Comparison of ENCODE assay signal across 1 cellular context in the genomic region with DNA sequence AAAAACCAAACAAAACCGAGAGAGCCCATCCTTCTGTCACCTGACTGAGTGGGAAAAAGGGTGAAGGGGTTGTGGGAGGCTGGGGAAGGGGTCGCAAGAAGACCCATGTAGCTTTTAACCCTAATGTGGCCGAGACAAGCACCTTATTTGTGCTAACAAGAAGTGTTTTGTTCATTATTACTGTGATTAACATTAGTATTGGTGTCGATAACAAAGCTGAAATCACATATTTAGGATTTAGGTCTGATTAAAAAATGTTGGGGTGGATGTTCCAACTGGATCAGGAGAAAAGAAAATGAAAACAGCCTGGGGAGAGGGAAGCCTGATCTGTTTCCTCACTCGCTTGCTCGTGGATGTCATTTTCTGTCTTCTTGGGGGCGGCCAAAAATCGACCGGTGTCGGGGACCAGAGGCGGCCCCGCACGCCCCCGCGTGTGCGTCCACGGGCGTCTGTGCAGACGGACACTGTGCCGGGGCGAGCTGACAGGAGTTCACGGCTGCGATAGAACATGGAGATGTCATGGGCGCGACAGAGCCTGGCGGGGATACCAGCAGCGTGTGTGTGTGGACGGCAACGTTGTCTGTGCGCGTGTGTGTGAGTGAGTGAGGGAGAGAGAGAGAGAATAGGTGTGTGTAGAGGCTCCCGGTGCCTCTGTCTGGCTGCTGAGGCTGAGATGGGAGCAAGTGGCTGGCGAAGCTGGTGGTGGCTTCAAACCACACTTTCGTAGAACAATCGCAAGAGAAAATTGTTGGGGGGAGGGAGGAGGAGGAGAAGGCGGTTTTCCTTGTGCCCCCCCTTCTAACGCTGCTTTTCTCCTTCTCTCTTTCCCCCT.
TF ChIP-seq lines count a peak whose summit lies in the region.

No MANE protein-coding gene starts in this region.

TF ChIP-seq in K562, 482 proteins besides CTCF, POLR2A, EP300 and RAD21 (continued from another document):
- TF ChIP-seq, protein P1, sequence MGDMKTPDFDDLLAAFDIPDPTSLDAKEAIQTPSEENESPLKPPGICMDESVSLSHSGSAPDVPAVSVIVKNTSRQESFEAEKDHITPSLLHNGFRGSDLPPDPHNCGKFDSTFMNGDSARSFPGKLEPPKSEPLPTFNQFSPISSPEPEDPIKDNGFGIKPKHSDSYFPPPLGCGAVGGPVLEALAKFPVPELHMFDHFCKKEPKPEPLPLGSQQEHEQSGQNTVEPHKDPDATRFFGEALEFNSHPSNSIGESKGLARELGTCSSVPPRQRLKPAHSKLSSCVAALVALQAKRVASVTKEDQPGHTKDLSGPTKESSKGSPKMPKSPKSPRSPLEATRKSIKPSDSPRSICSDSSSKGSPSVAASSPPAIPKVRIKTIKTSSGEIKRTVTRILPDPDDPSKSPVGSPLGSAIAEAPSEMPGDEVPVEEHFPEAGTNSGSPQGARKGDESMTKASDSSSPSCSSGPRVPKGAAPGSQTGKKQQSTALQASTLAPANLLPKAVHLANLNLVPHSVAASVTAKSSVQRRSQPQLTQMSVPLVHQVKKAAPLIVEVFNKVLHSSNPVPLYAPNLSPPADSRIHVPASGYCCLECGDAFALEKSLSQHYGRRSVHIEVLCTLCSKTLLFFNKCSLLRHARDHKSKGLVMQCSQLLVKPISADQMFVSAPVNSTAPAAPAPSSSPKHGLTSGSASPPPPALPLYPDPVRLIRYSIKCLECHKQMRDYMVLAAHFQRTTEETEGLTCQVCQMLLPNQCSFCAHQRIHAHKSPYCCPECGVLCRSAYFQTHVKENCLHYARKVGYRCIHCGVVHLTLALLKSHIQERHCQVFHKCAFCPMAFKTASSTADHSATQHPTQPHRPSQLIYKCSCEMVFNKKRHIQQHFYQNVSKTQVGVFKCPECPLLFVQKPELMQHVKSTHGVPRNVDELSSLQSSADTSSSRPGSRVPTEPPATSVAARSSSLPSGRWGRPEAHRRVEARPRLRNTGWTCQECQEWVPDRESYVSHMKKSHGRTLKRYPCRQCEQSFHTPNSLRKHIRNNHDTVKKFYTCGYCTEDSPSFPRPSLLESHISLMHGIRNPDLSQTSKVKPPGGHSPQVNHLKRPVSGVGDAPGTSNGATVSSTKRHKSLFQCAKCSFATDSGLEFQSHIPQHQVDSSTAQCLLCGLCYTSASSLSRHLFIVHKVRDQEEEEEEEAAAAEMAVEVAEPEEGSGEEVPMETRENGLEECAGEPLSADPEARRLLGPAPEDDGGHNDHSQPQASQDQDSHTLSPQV (IDR thresholded peaks at IDR 0.05): no peak
- TF ChIP-seq OTX1 (CRISPR knock-in tag; IDR thresholded peaks at IDR 0.05) (no peak), ZNF695 (CRISPR knock-in tag; IDR thresholded peaks at IDR 0.05) (no peak), SREBF1 (IDR thresholded peaks at IDR 0.05; ENCODE audit: borderline replicate concordance, low read depth, low read length) (no peak), ARHGAP35 (IDR thresholded peaks at IDR 0.05; ENCODE audit: partially characterized antibody) (no peak)
